24 cellular contexts compared by ENCODE assay signal in genomic region chr22:28734393-28734792, GRCh38. TPM values are rescaled to one million over a fixed set of nuclear protein-coding genes. Genes with fewer than 3 reads are reported as not detected.
DNase-seq lines count a peak whose midpoint lies in the region; ATAC-seq, FAIRE-seq and TF ChIP-seq lines count a peak whose summit lies in the region.
"Had no signal": no experiment of that assay in that cellular context is flagged by ENCODE, and none has a peak within 500 bp of the region (broad histone marks: within the 10 kb centered on the region; RNA-seq: fewer than 3 reads in every experiment).

No MANE protein-coding gene starts in this region.

- H3K23ac ChIP-seq in H9 (ENCODE audit: insufficient read length, low read depth, low read length), result no peak overlapping the region
- no peak overlapping the region for H3K23ac ChIP-seq in H1 (ENCODE audit: insufficient read length)
- H3K23ac ChIP-seq in mesendoderm (ENCODE audit: low read length), result no peak overlapping the region

- TF ChIP-seq EP300 in H1 (IDR thresholded peaks at IDR 0.05; ENCODE audit: borderline replicate concordance in 1 of 2, low read depth in 2 of 2, low read length in 2 of 2), result no peak

- no peak for TF ChIP-seq POLR2A in H1 (IDR thresholded peaks at IDR 0.05; ENCODE audit: control extremely low read depth in 1 of 2, low read depth in 2 of 2, low read length in 2 of 2)

- H2AK5ac ChIP-seq in H9 (ENCODE audit: insufficient read length, low read length) (no peak overlapping the region), H1 (ENCODE audit: low read depth, low read length) (no peak overlapping the region), mesendoderm (ENCODE audit: low read length) (peak overlapping the region; percentile 89)

- no peak overlapping the region for H3K4me3 ChIP-seq in H1 (ENCODE audit: extremely low read depth in 1 of 4, insufficient read depth in 2 of 4, low read depth in 3 of 4, low read length in 4 of 4)
- no peak overlapping the region for H3K4me3 ChIP-seq in mesendoderm (ENCODE audit: low read length)
- H3K4me3 ChIP-seq: BLaER1, GM23248 had no signal

- no peaks in the 10 kb centered on the region for H3K9me3 Mint-ChIP-seq in Calu3 (ENCODE audit: low read depth, unreplicated experiment)
- H3K9me3 Mint-ChIP-seq in H9, result no peaks in the 10 kb centered on the region
- H3K9me3 Mint-ChIP-seq: CD4-positive, CD25-positive, alpha-beta regulatory T cell; T-cell had no signal

- H4K8ac ChIP-seq in H9 (replicated peaks; ENCODE audit: insufficient read length, low read depth, low read length), result no peak overlapping the region
- no peak overlapping the region; the same call in 1 of the 2 replicates for H4K8ac ChIP-seq in H1 (ENCODE audit: extremely low read depth, insufficient read depth, low read length)
- H4K8ac ChIP-seq in mesendoderm (ENCODE audit: low read depth, low read length), result no peak overlapping the region

- H3K14ac ChIP-seq in H9 (ENCODE audit: insufficient read depth, low read length) (no peak overlapping the region; the same call in 1 of the 2 replicates), H1 (ENCODE audit: insufficient read length) (no peak overlapping the region)

- H3K27ac Mint-ChIP-seq in Calu3 (ENCODE audit: unreplicated experiment) (peak overlapping the region; percentile 28), H9 (peak overlapping the region; percentile 25 to 88 (median 32); a peak in 3 of 7 replicates)
- H3K27ac Mint-ChIP-seq: CD4-positive, CD25-positive, alpha-beta regulatory T cell; T-cell had no signal

- no peak overlapping the region for H2AFZ ChIP-seq in H9 (ENCODE audit: low read length)
- H2AFZ ChIP-seq in H1 (ENCODE audit: low read length), result no peak overlapping the region
- H2AFZ ChIP-seq: GM23248 had no signal

- peaks cover 4% of the 10 kb centered on the region; the same call in 1 of the 2 replicates for H3K4me1 ChIP-seq in H9 (ENCODE audit: insufficient read depth, low read length)
- H3K4me1 ChIP-seq in H1 (replicated peaks in 1 of 4; ENCODE audit: control insufficient read depth in 3 of 4, insufficient read depth in 4 of 4, low read length in 3 of 4), result peaks cover 2 to 10% (median 10%) of the 10 kb centered on the region in 4 experiments; a peak in 6 of 7 replicates
- peaks cover 9% of the 10 kb centered on the region for H3K4me1 ChIP-seq in mesendoderm (ENCODE audit: control insufficient read depth, low read depth, low read length)

- H3K4me2 ChIP-seq in H9 (ENCODE audit: insufficient read depth, insufficient read length, low read length) (no peak overlapping the region), H1 (ENCODE audit: insufficient read depth in 1 of 2, low read depth in 2 of 2, low read length in 2 of 2) (no peak overlapping the region), mesendoderm (ENCODE audit: low read length) (no peak overlapping the region)
- H3K4me2 ChIP-seq: BLaER1 had no signal

- H3K27me3 Mint-ChIP-seq in Calu3 (ENCODE audit: unreplicated experiment) (no peaks in the 10 kb centered on the region), H9 (ENCODE audit: low read depth) (no peaks in the 10 kb centered on the region)
- H3K27me3 Mint-ChIP-seq: CD4-positive, CD25-positive, alpha-beta regulatory T cell; T-cell had no signal

- no peaks in the 10 kb centered on the region for H3K9me3 ChIP-seq in H9 (ENCODE audit: control insufficient read depth, low read depth, low read length)
- no peaks in the 10 kb centered on the region for H3K9me3 ChIP-seq in H1 (ENCODE audit: insufficient read depth in 2 of 2, low read depth in 1 of 2, low read length in 1 of 2)
- H3K9me3 ChIP-seq: BLaER1 had no signal

- H2BK20ac ChIP-seq in H9 (ENCODE audit: low read depth, low read length, poor library complexity, severe bottlenecking) (no peak overlapping the region), H1 (ENCODE audit: low read length) (no peak overlapping the region)

- WGBS in H9 (ENCODE audit: extremely low coverage, insufficient read length, low lambda C conversion rate), result no CpG with 5 or more reads among the region's 6 CpGs
- WGBS in H1 (ENCODE audit: extremely low coverage in 1 of 2, insufficient coverage in 1 of 2, insufficient read length in 1 of 2, insufficient replicate concordance in 2 of 2, low coverage in 1 of 2, low lambda C conversion rate in 2 of 2, missing lambda C conversion rate in 1 of 2), 2 experiments, result 91% methylated on average over 6 of the region's 6 CpGs; no CpG with 5 or more reads in 1 of the 2 experiments
- WGBS in mesendoderm (ENCODE audit: extremely low coverage, insufficient coverage, low lambda C conversion rate), result no CpG with 5 or more reads among the region's 6 CpGs

- intact Hi-C loops in Calu3 (cut with micrococcal nuclease; ENCODE audit: unreplicated experiment), result no loop called here

- no peak for FAIRE-seq in H1 (lab: Jason Lieb, UNC)
- FAIRE-seq: D721Med, GM18507 had no signal

- H3K36me3 Mint-ChIP-seq in Calu3 (ENCODE audit: insufficient read depth, unreplicated experiment), result peaks cover 6% of the 10 kb centered on the region
- peaks cover 28 to 46% (median 38%) of the 10 kb centered on the region in 3 experiments for H3K36me3 Mint-ChIP-seq in H9 (ENCODE audit: insufficient read depth in 1 of 3, low read depth in 3 of 3)

- H3K79me1 ChIP-seq in H9 (ENCODE audit: insufficient read depth, low read depth, low read length, poor library complexity, severe bottlenecking), result peaks cover 5% of the 10 kb centered on the region
- H3K79me1 ChIP-seq in H1 (ENCODE audit: low read depth, low read length), result peaks cover 8% of the 10 kb centered on the region
- peaks cover 4% of the 10 kb centered on the region for H3K79me1 ChIP-seq in mesendoderm (ENCODE audit: low read length)

- no peak for TF ChIP-seq RAD21 in H1 (IDR thresholded peaks at IDR 0.05 in 1 of 2, conservative IDR thresholded peaks at IDR 0.05 in 1 of 2; ENCODE audit: low read depth in 2 of 2, low read length in 2 of 2)

- H3K36me3 ChIP-seq in H1 (ENCODE audit: control insufficient read depth in 2 of 4, insufficient read depth in 4 of 4, low read length in 3 of 4) (peaks cover 2 to 15% (median 11%) of the 10 kb centered on the region in 4 experiments; a peak in 5 of 8 replicates), mesendoderm (ENCODE audit: control insufficient read depth, insufficient read depth, low read length) (no peaks in the 10 kb centered on the region)

- CTCF ChIA-PET in Calu3 (lab: Charles Lee), result interaction anchor here (0.7 kb wide), 1 partner anchor 373 kb away, joined by 3 read pairs; no protein-coding TSS in a partner anchor
- CTCF ChIA-PET in H1 (lab: Charles Lee; ENCODE audit: partially characterized antibody), result interaction anchor here (0.6 to 1.5 kb wide), 6 partner anchors 12 to 159 kb away, joined by 3 read pairs; no protein-coding TSS in a partner anchor

- H3K27me3 ChIP-seq in H9 (ENCODE audit: insufficient read depth, low read length) (no peaks in the 10 kb centered on the region), H1 (replicated peaks in 1 of 4; ENCODE audit: control insufficient read depth in 3 of 4, extremely low read depth in 1 of 4, insufficient read depth in 3 of 4, low read length in 3 of 4) (no peaks in the 10 kb centered on the region), mesendoderm (ENCODE audit: insufficient read depth, low read length, poor library complexity) (no peaks in the 10 kb centered on the region)
- H3K27me3 ChIP-seq: BLaER1 had no signal

- H3K27ac ChIP-seq in H9 (ENCODE audit: insufficient read length, low read depth, low read length) (no peak overlapping the region), H1 (ENCODE audit: low read depth, low read length) (no peak overlapping the region), mesendoderm (ENCODE audit: low read depth, low read length) (no peak overlapping the region)
- H3K27ac ChIP-seq: BLaER1, GM23248, HL-60, RWPE1 had no signal

- no peak overlapping the region for H3T11ph ChIP-seq in H9 (ENCODE audit: low read length)

- H3K79me2 ChIP-seq in H9 (ENCODE audit: insufficient read depth, low read length) (peaks cover 11% of the 10 kb centered on the region; the same call in 1 of the 2 replicates), H1 (ENCODE audit: control insufficient read depth in 1 of 2, insufficient read depth in 2 of 2, low read length in 2 of 2) (peaks cover 0 to 52% of the 10 kb centered on the region in 2 experiments; a peak in 3 of 4 replicates), mesendoderm (ENCODE audit: control insufficient read depth, insufficient read depth, low read length) (peaks cover 9% of the 10 kb centered on the region)

- H2BK120ac ChIP-seq in H9 (ENCODE audit: low read depth, low read length, poor library complexity, severe bottlenecking), result no peak overlapping the region
- H2BK120ac ChIP-seq in H1 (replicated peaks; ENCODE audit: low read depth, low read length), result no peak overlapping the region
- H2BK120ac ChIP-seq in mesendoderm (ENCODE audit: low read depth, low read length), result no peak overlapping the region

- BruUV-seq in Calu3 (replicated peaks; lab: Mats Ljungman, UMichigan), result no TSS peak

- H3K18ac ChIP-seq in H9 (ENCODE audit: insufficient read length, low read depth, low read length), result no peak overlapping the region
- no peak overlapping the region for H3K18ac ChIP-seq in H1 (ENCODE audit: extremely low read depth, low read length)
- no peak overlapping the region for H3K18ac ChIP-seq in mesendoderm (ENCODE audit: low read length)

- H3K9ac ChIP-seq in H9 (ENCODE audit: extremely low read depth, insufficient read length, low read length) (no peak overlapping the region), H1 (replicated peaks in 1 of 4; ENCODE audit: extremely low read depth in 1 of 4, low read depth in 3 of 4, low read length in 3 of 4) (no peak overlapping the region), mesendoderm (ENCODE audit: low read length) (no peak overlapping the region)
- H3K9ac ChIP-seq: BLaER1, GM23248 had no signal

- no peaks in the 10 kb centered on the region for H3K23me2 ChIP-seq in H9 (ENCODE audit: insufficient read length, low read depth, low read length, poor library complexity, severe bottlenecking)
- no peaks in the 10 kb centered on the region for H3K23me2 ChIP-seq in H1 (ENCODE audit: low read depth, low read length)

- no peak overlapping the region for H4K5ac ChIP-seq in H9 (ENCODE audit: insufficient read length, low read depth, low read length)
- H4K5ac ChIP-seq in H1 (ENCODE audit: insufficient read length, low read depth, low read length), result no peak overlapping the region
- no peak overlapping the region for H4K5ac ChIP-seq in mesendoderm (ENCODE audit: low read length)

- DNase-seq in Calu3 (no peak), H9 (no peak), H1 (ENCODE audit: low read depth in 1 of 2, low spot score in 2 of 2) (no peak), mesendoderm (no peak), GM03348 (ENCODE audit: low spot score) (no peak), NCI-H2081 (lab: John Stamatoyannopoulos, UW) (no peak)
- DNase-seq: CD4-positive, CD25-positive, alpha-beta regulatory T cell; DND-41; GM23248; HCEC 1CT; KBM-7; MV-4-11; NCI-H146; NCI-H2171; SHP77; T-cell had no signal

- TF ChIP-seq CTCF in Calu3 (IDR thresholded peaks at IDR 0.05; ENCODE audit: unreplicated experiment) (no peak), H9 (conservative IDR thresholded peaks at IDR 0.05) (no peak), H1 (IDR thresholded peaks at IDR 0.05; ENCODE audit: control extremely low read depth in 1 of 3, insufficient read depth in 1 of 3, low read depth in 1 of 3, low read length in 3 of 3) (no peak)

- no peak for ATAC-seq in HG03280 (IDR thresholded peaks at IDR 0.05; ENCODE audit: unreplicated experiment)
- ATAC-seq: Panc1, T-cell had no signal

- H3K4me1 Mint-ChIP-seq in Calu3 (ENCODE audit: low read depth, unreplicated experiment) (peaks cover 12% of the 10 kb centered on the region), H9 (peaks cover 35 to 43% of the 10 kb centered on the region in 2 experiments)

- H3K4me3 Mint-ChIP-seq in Calu3 (ENCODE audit: low read depth, unreplicated experiment) (no peak overlapping the region), H9 (peak overlapping the region in 1 of 2 experiments; percentile 1; a peak in 1 of 5 replicates)
- H3K4me3 Mint-ChIP-seq: CD4-positive, CD25-positive, alpha-beta regulatory T cell; T-cell had no signal

- POLR2A ChIA-PET in H1 (lab: Charles Lee; ENCODE audit: partially characterized antibody), result interaction anchor here (0.6 to 2.7 kb wide), 5 partner anchors 50 to 417 kb away, joined by 3 to 7 read pairs (median 4); partner anchors contain the start of gene XBP1

- H3K4ac ChIP-seq in H9 (ENCODE audit: low read depth, low read length), result no peak overlapping the region
- H3K4ac ChIP-seq in H1 (replicated peaks; ENCODE audit: insufficient read length, low read depth, low read length), result peak overlapping the region; percentile 82
- H3K4ac ChIP-seq in mesendoderm (ENCODE audit: low read depth, low read length), result peak overlapping the region; percentile 11

- H2BK5ac ChIP-seq in H9 (ENCODE audit: insufficient read length, low read length) (no peak overlapping the region), H1 (ENCODE audit: low read depth, low read length) (peak overlapping the region; percentile 17; the same call in 1 of the 2 replicates), mesendoderm (ENCODE audit: low read length) (peak overlapping the region; percentile 29)

- H4K91ac ChIP-seq in H9 (ENCODE audit: insufficient read length, low read depth, low read length), result no peak overlapping the region
- no peak overlapping the region for H4K91ac ChIP-seq in H1 (replicated peaks; ENCODE audit: insufficient read length, low read length)

- no peak overlapping the region for H3K56ac ChIP-seq in H9 (ENCODE audit: insufficient read length, low read depth, low read length)
- H3K56ac ChIP-seq in H1 (replicated peaks; ENCODE audit: insufficient read length, low read depth, low read length), result no peak overlapping the region
- H3K56ac ChIP-seq in mesendoderm (ENCODE audit: low read length), result peak overlapping the region; percentile 71

- H4K20me1 ChIP-seq in H9 (ENCODE audit: control insufficient read depth, insufficient read depth, insufficient read length) (no peaks in the 10 kb centered on the region), H1 (replicated peaks in 1 of 2; ENCODE audit: control insufficient read depth in 1 of 2, insufficient read depth in 2 of 2, low read length in 2 of 2) (peaks cover 0 to 2% of the 10 kb centered on the region in 2 experiments)

- H2BK15ac ChIP-seq in H9 (ENCODE audit: low read depth, low read length) (no peak overlapping the region), H1 (ENCODE audit: low read length) (0 out of 2 replicates have a peak overlapping the region, but pooled peaks have one; percentile 34), mesendoderm (replicated peaks; ENCODE audit: low read depth) (no peak overlapping the region)

- H2BK12ac ChIP-seq in H9 (ENCODE audit: insufficient read length, low read depth, low read length) (peak overlapping the region; percentile 86), H1 (ENCODE audit: low read depth, low read length) (peak overlapping the region; percentile 56; the same call in 1 of the 2 replicates)

RNA-seq across cellular contexts. Expression of gene CHEK2, which starts 7.2 kb away (rescaled TPM):
- total RNA-seq in Calu3 (2022) (27.0 and 35.7 TPM in 2 replicates), H9 (2021) (54.4 and 61.1 TPM in 2 replicates)
- 73.8 and 74.9 TPM in 2 replicates for total RNA-seq in H1 (2021; fragmentation: NEBNext Ultra II Directional; extraction: Animal tissue kit (Norgen Biotek cat#: 25700))
- 89.5 and 109 TPM in 2 replicates for polyA plus RNA-seq in H1 (2011; rRNA removed)
- polyA plus RNA-seq in H1 (2011; cell fraction: cytosol; rRNA removed), result 104 TPM
- polyA plus RNA-seq in H1 (2011; cell fraction: nucleus; rRNA removed), result 41.4 TPM
- polyA plus RNA-seq in H1 (2012, experiment 1 of 2), result 55.1 to 84.8 TPM (median 62.8 TPM) in 4 replicates
- polyA plus RNA-seq in H1 (2012, experiment 2 of 2), result 52.9 TPM
- polyA plus RNA-seq in H1 (2013, experiment 1 of 2), result 58.8 TPM
- polyA plus RNA-seq in H1 (2013, experiment 2 of 2), result 56.1 TPM
- polyA minus RNA-seq in H1 (2011; rRNA and poly(A)+ RNA removed), result 56.5 and 69.5 TPM in 2 replicates
- 63.6 TPM for polyA minus RNA-seq in H1 (2011; cell fraction: cytosol; rRNA and poly(A)+ RNA removed)
- polyA minus RNA-seq in H1 (2011; cell fraction: nucleus; rRNA and poly(A)+ RNA removed), result 41.2 TPM
- 55.2 TPM for polyA plus RNA-seq in mesendoderm (2013, experiment 1 of 2)
- 55.9 TPM for polyA plus RNA-seq in mesendoderm (2013, experiment 2 of 2)

RNA-seq across cellular contexts. Expression of gene HSCB, which starts 7.4 kb away (rescaled TPM):
- total RNA-seq in Calu3 (2022) (15.7 and 16.5 TPM in 2 replicates), H9 (2021) (20.8 and 21.2 TPM in 2 replicates)
- total RNA-seq in H1 (2021; fragmentation: NEBNext Ultra II Directional; extraction: Animal tissue kit (Norgen Biotek cat#: 25700)), result 15.4 and 16.6 TPM in 2 replicates
- polyA plus RNA-seq in H1 (2011; rRNA removed), result 14.7 and 16.1 TPM in 2 replicates
- polyA plus RNA-seq in H1 (2011; cell fraction: cytosol; rRNA removed), result 16.7 TPM
- 8.7 TPM for polyA plus RNA-seq in H1 (2011; cell fraction: nucleus; rRNA removed)
- 14.1 to 21.6 TPM (median 18.6 TPM) in 4 replicates for polyA plus RNA-seq in H1 (2012, experiment 1 of 2)
- polyA plus RNA-seq in H1 (2012, experiment 2 of 2), result 11.8 TPM
- polyA plus RNA-seq in H1 (2013, experiment 1 of 2), result 16.3 TPM
- 15.3 TPM for polyA plus RNA-seq in H1 (2013, experiment 2 of 2)
- 4.6 and 6.5 TPM in 2 replicates for polyA minus RNA-seq in H1 (2011; rRNA and poly(A)+ RNA removed)
- 2.5 TPM for polyA minus RNA-seq in H1 (2011; cell fraction: cytosol; rRNA and poly(A)+ RNA removed)
- 10.3 TPM for polyA minus RNA-seq in H1 (2011; cell fraction: nucleus; rRNA and poly(A)+ RNA removed)
- 17.2 TPM for polyA plus RNA-seq in mesendoderm (2013, experiment 1 of 2)
- 17.8 TPM for polyA plus RNA-seq in mesendoderm (2013, experiment 2 of 2)

RNA-seq across cellular contexts. Expression of gene CCDC117, which starts 38.1 kb away (rescaled TPM):
- total RNA-seq in Calu3 (2022) (25.4 and 27.0 TPM in 2 replicates), H9 (2021) (40.0 and 41.4 TPM in 2 replicates)
- 40.4 and 43.1 TPM in 2 replicates for total RNA-seq in H1 (2021; fragmentation: NEBNext Ultra II Directional; extraction: Animal tissue kit (Norgen Biotek cat#: 25700))
- 5.9 and 9.1 TPM in 2 replicates for polyA plus RNA-seq in H1 (2011; rRNA removed)
- 14.7 TPM for polyA plus RNA-seq in H1 (2011; cell fraction: cytosol; rRNA removed)
- 3.4 TPM for polyA plus RNA-seq in H1 (2011; cell fraction: nucleus; rRNA removed)
- polyA plus RNA-seq in H1 (2012, experiment 1 of 2), result 15.2 to 44.0 TPM (median 17.7 TPM) in 4 replicates
- 5.5 TPM for polyA plus RNA-seq in H1 (2012, experiment 2 of 2)
- 21.7 TPM for polyA plus RNA-seq in H1 (2013, experiment 1 of 2)
- polyA plus RNA-seq in H1 (2013, experiment 2 of 2), result 23.0 TPM
- 8.2 and 8.8 TPM in 2 replicates for polyA minus RNA-seq in H1 (2011; rRNA and poly(A)+ RNA removed)
- polyA minus RNA-seq in H1 (2011; cell fraction: cytosol; rRNA and poly(A)+ RNA removed), result 14.6 TPM
- polyA minus RNA-seq in H1 (2011; cell fraction: nucleus; rRNA and poly(A)+ RNA removed), result 10.3 TPM
- polyA plus RNA-seq in mesendoderm (2013, experiment 1 of 2), result 26.3 TPM
- 25.9 TPM for polyA plus RNA-seq in mesendoderm (2013, experiment 2 of 2)

RNA-seq across cellular contexts. Expression of gene TTC28, which starts 54.8 kb away (rescaled TPM):
- total RNA-seq in Calu3 (2022) (5.2 and 10.1 TPM in 2 replicates), H9 (2021) (12.6 and 13.6 TPM in 2 replicates)
- 12.6 and 13.1 TPM in 2 replicates for total RNA-seq in H1 (2021; fragmentation: NEBNext Ultra II Directional; extraction: Animal tissue kit (Norgen Biotek cat#: 25700))
- polyA plus RNA-seq in H1 (2011; rRNA removed), result 2.6 and 6.5 TPM in 2 replicates
- 2.5 TPM for polyA plus RNA-seq in H1 (2011; cell fraction: cytosol; rRNA removed)
- polyA plus RNA-seq in H1 (2011; cell fraction: nucleus; rRNA removed), result 12.1 TPM
- polyA plus RNA-seq in H1 (2012, experiment 1 of 2), result 3.7 to 6.4 TPM (median 4.5 TPM) in 4 replicates
- 0.91 TPM for polyA plus RNA-seq in H1 (2012, experiment 2 of 2)
- polyA plus RNA-seq in H1 (2013, experiment 1 of 2), result 3.5 TPM
- polyA plus RNA-seq in H1 (2013, experiment 2 of 2), result 4.5 TPM
- 13.1 and 22.7 TPM in 2 replicates for polyA minus RNA-seq in H1 (2011; rRNA and poly(A)+ RNA removed)
- polyA minus RNA-seq in H1 (2011; cell fraction: cytosol; rRNA and poly(A)+ RNA removed), result 11.5 TPM
- polyA minus RNA-seq in H1 (2011; cell fraction: nucleus; rRNA and poly(A)+ RNA removed), result 34.5 TPM
- polyA plus RNA-seq in mesendoderm (2013, experiment 1 of 2), result 3.9 TPM
- 5.3 TPM for polyA plus RNA-seq in mesendoderm (2013, experiment 2 of 2)
- total RNA-seq: MCF 10A had no signal
